ENCODE assay signal across 15 cellular contexts in genomic region chr5:111739423-111739822, GRCh38.
"Had no signal": no experiment of that assay in that cellular context is flagged by ENCODE, and none has a peak within 500 bp of the region (broad histone marks: within the 10 kb centered on the region; RNA-seq: fewer than 3 reads in every experiment).

No MANE protein-coding gene starts in this region.

- H3K4me3 ChIP-seq: right atrium auricular region, transverse colon had no signal

- H3K36me3 ChIP-seq: right atrium auricular region, transverse colon had no signal

- H3K4me3 Mint-ChIP-seq: activated CD4-positive, alpha-beta T cell treated with anti-CD3 and anti-CD28 coated beads, Interleukin-2, amount 10 ng/mL, durations not matched to agents 7 days and 5 days; activated CD8-positive, alpha-beta T cell treated with anti-CD3 and anti-CD28 coated beads, Interleukin-2, amount 10 ng/mL, durations not matched to agents 7 days and 5 days; activated naive CD4-positive, alpha-beta T cell treated with anti-CD3 and anti-CD28 coated beads for 36 hours; activated T-cell treated with anti-CD3 and anti-CD28 coated beads, Interleukin-2, amount 50 U/mL, for 24 hours; dendritic cell treated with granulocyte-macrophage colony-stimulating factor and Interleukin-4, amounts not matched to agents 40 ng/mL and 50 ng/mL, for 4 days; immature natural killer cell; naive thymus-derived CD8-positive, alpha-beta T cell; stimulated activated naive CD8-positive, alpha-beta T cell treated with anti-CD3 and anti-CD28 coated beads, Interleukin-15, Interleukin-2, amounts not matched to agents 100 ng/mL and 50 ng/mL, for 24 hours had no signal

- H3K27me3 ChIP-seq: brain microvascular endothelial cell, right atrium auricular region, transverse colon had no signal

- H3K27me3 Mint-ChIP-seq: activated CD4-positive, alpha-beta T cell treated with anti-CD3 and anti-CD28 coated beads, Interleukin-2, amount 10 ng/mL, durations not matched to agents 7 days and 5 days; dendritic cell treated with granulocyte-macrophage colony-stimulating factor and Interleukin-4, amounts not matched to agents 40 ng/mL and 50 ng/mL, for 4 days had no signal

- H3K27ac Mint-ChIP-seq: activated CD4-positive, alpha-beta T cell treated with anti-CD3 and anti-CD28 coated beads, Interleukin-2, amount 10 ng/mL, durations not matched to agents 7 days and 5 days; activated CD8-positive, alpha-beta T cell treated with anti-CD3 and anti-CD28 coated beads, Interleukin-2, amount 10 ng/mL, durations not matched to agents 7 days and 5 days; activated naive CD4-positive, alpha-beta T cell treated with anti-CD3 and anti-CD28 coated beads for 36 hours; activated T-cell treated with anti-CD3 and anti-CD28 coated beads, Interleukin-2, amount 50 U/mL, for 24 hours; dendritic cell treated with granulocyte-macrophage colony-stimulating factor and Interleukin-4, amounts not matched to agents 40 ng/mL and 50 ng/mL, for 4 days; immature natural killer cell; naive thymus-derived CD8-positive, alpha-beta T cell; stimulated activated naive CD8-positive, alpha-beta T cell treated with anti-CD3 and anti-CD28 coated beads, Interleukin-15, Interleukin-2, amounts not matched to agents 100 ng/mL and 50 ng/mL, for 24 hours had no signal

- H3K36me3 Mint-ChIP-seq: immature natural killer cell; naive thymus-derived CD8-positive, alpha-beta T cell had no signal

- DNase-seq: activated CD4-positive, alpha-beta T cell treated with anti-CD3 and anti-CD28 coated beads, Interleukin-2, amount 10 ng/mL, durations not matched to agents 7 days and 5 days; activated CD8-positive, alpha-beta T cell treated with anti-CD3 and anti-CD28 coated beads, Interleukin-2, amount 10 ng/mL, durations not matched to agents 7 days and 5 days; activated naive CD4-positive, alpha-beta T cell treated with anti-CD3 and anti-CD28 coated beads for 36 hours; activated T-cell treated with anti-CD3 and anti-CD28 coated beads, Interleukin-2, amount 50 U/mL, for 24 hours; brain microvascular endothelial cell; effector CD8-positive, alpha-beta T cell; immature natural killer cell; mesendoderm; naive thymus-derived CD8-positive, alpha-beta T cell; posterior cingulate gyrus; T1000; transverse colon had no signal

- H3K9me3 Mint-ChIP-seq: activated CD4-positive, alpha-beta T cell treated with anti-CD3 and anti-CD28 coated beads, Interleukin-2, amount 10 ng/mL, durations not matched to agents 7 days and 5 days; activated naive CD4-positive, alpha-beta T cell treated with anti-CD3 and anti-CD28 coated beads for 36 hours; activated T-cell treated with anti-CD3 and anti-CD28 coated beads, Interleukin-2, amount 50 U/mL, for 24 hours; dendritic cell treated with granulocyte-macrophage colony-stimulating factor and Interleukin-4, amounts not matched to agents 40 ng/mL and 50 ng/mL, for 4 days; naive thymus-derived CD8-positive, alpha-beta T cell; stimulated activated naive CD8-positive, alpha-beta T cell treated with anti-CD3 and anti-CD28 coated beads, Interleukin-15, Interleukin-2, amounts not matched to agents 100 ng/mL and 50 ng/mL, for 24 hours had no signal

- H3K9me3 ChIP-seq: right atrium auricular region, transverse colon had no signal

- H3K27ac ChIP-seq: brain microvascular endothelial cell, right atrium auricular region, transverse colon had no signal
